Comparison of ENCODE assay signal across 14 cellular contexts in the genomic region with DNA sequence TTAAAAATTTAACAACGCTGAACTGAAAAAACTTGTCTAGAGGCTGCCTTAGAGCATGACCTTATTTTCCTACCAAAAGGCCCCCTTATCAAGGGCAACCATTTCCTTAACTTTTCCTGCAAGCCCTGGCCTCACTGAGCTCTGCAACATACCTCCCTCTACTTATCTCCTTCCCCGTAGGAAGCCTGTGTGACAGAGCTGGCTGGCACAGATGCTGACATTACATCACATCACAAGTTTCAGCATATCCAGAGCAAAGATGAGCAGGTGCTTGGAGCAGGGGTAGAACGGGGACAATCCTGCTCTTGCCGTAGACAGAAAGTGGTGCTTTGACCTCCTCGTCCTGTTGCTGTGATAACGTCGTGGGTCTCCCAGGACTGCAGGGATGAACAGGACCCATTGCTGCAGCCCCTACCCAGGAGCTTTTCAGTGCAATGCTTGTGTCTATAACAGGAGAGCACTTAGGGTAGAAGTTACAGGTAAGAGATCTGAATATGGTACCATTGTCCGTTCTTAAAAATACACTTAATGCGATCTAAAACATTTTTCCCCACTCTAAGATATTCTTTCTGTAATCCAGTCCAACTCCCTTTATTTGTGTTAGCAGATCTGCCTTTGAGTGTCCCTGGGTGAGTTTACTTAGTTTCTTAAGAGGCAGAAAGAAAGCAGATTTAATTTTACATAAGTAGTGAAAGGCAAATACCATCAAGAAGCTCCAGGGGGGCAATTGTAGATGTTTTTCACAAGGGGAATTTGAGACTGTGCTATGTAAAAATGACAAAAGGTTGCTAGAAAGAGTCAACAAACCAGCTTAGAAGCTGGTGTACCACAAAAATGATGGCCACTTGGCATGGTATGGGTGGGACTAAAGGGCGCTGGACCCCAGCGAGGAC.
DNase-seq lines count a peak whose midpoint lies in the region; ATAC-seq and TF ChIP-seq lines count a peak whose summit lies in the region.
"Had no signal": no experiment of that assay in that cellular context is flagged by ENCODE, and none has a peak within 500 bp of the region (broad histone marks: within the 10 kb centered on the region; RNA-seq: fewer than 3 reads in every experiment).

No MANE protein-coding gene starts in this region.

- TF ChIP-seq CTCF in right atrium auricular region (IDR thresholded peaks at IDR 0.05): no peak
- TF ChIP-seq CTCF in RWPE2 (IDR thresholded peaks at IDR 0.05; ENCODE audit: poor library complexity, severe bottlenecking): no peak
- no peak for TF ChIP-seq CTCF in heart left ventricle (IDR thresholded peaks at IDR 0.05)

- WGBS in heart left ventricle, 4 donors: 37 to 51% (median 39%) methylated on average over 9 to 11 of the region's 11 CpGs

- no peak for TF ChIP-seq POLR2A in heart left ventricle (IDR thresholded peaks at IDR 0.05)

- H3K36me3 ChIP-seq in right atrium auricular region (no peaks in the 10 kb centered on the region), RWPE2 (ENCODE audit: low read depth) (no peaks in the 10 kb centered on the region), heart left ventricle (no peaks in the 10 kb centered on the region)
- H3K36me3 ChIP-seq: transverse colon had no signal

- ATAC-seq in Right ventricle myocardium inferior: peak; percentile 67
- peak; percentile 23; the same call in 1 of the 3 replicates for ATAC-seq in RWPE2 (ENCODE audit: low read depth)
- peak; percentile 80 to 95 (median 90) for ATAC-seq in heart left ventricle
- no peak for ATAC-seq in GM18867 (IDR thresholded peaks at IDR 0.05; ENCODE audit: unreplicated experiment)
- ATAC-seq in HG03571 (IDR thresholded peaks at IDR 0.05; ENCODE audit: unreplicated experiment): no peak
- ATAC-seq: activated CD8-positive, alpha-beta memory T cell treated with anti-CD3 and anti-CD28 coated beads, Interleukin-2, amount 10 ng/mL, durations not matched to agents 7 days and 5 days; activated naive CD4-positive, alpha-beta T cell treated with anti-CD3 and anti-CD28 coated beads, Interleukin-2, amount 50 U/mL, for 72 hours; mucosa of descending colon had no signal

- no peaks in the 10 kb centered on the region for H3K27me3 ChIP-seq in right atrium auricular region
- peaks cover 4% of the 10 kb centered on the region for H3K27me3 ChIP-seq in RWPE2 (ENCODE audit: insufficient read depth, poor library complexity, severe bottlenecking)
- no peaks in the 10 kb centered on the region for H3K27me3 ChIP-seq in heart left ventricle
- H3K27me3 ChIP-seq: transverse colon had no signal

- DNase-seq in Right ventricle myocardium inferior (ENCODE audit: missing footprints): no peak
- no peak for DNase-seq in right atrium auricular region (ENCODE audit: low spot score)
- no peak for DNase-seq in RWPE2 (ENCODE audit: low spot score)
- peak in 4 of 5 donors; percentile 10 to 50 (median 30) for DNase-seq in heart left ventricle
- no peak for DNase-seq in GM19238 (ENCODE audit: insufficient read length, low spot score)
- no peak for DNase-seq in substantia nigra (lab: John Stamatoyannopoulos, UW)
- DNase-seq: activated CD8-positive, alpha-beta memory T cell treated with anti-CD3 and anti-CD28 coated beads, Interleukin-2, amount 10 ng/mL, durations not matched to agents 7 days and 5 days; GM23248; mucosa of descending colon; NCI-H510A treated with DMSO at 0.1 percent for 48 hours; transverse colon had no signal

- H3K4me3 ChIP-seq in right atrium auricular region (no peak overlapping the region), RWPE2 (ENCODE audit: severe bottlenecking) (no peak overlapping the region), heart left ventricle (no peak overlapping the region)
- H3K4me3 ChIP-seq: GM23248, mucosa of descending colon, transverse colon had no signal

- no peaks in the 10 kb centered on the region for H3K9me3 ChIP-seq in right atrium auricular region
- H3K9me3 ChIP-seq in RWPE2 (ENCODE audit: severe bottlenecking): no peaks in the 10 kb centered on the region
- H3K9me3 ChIP-seq in heart left ventricle: no peaks in the 10 kb centered on the region
- H3K9me3 ChIP-seq: mucosa of descending colon, transverse colon had no signal

- intact Hi-C loops in Right ventricle myocardium inferior (cut with DNase I): no loop called here
- intact Hi-C loops in heart left ventricle (cut with DNase I): no loop called here

- H3K4me1 ChIP-seq in right atrium auricular region: no peaks in the 10 kb centered on the region
- no peaks in the 10 kb centered on the region for H3K4me1 ChIP-seq in RWPE2 (ENCODE audit: insufficient read depth, poor library complexity, severe bottlenecking)
- peaks cover 0 to 11% (median 0%) of the 10 kb centered on the region in 12 donors for H3K4me1 ChIP-seq in heart left ventricle

- no peak overlapping the region for H3K27ac ChIP-seq in right atrium auricular region
- H3K27ac ChIP-seq in RWPE2 (ENCODE audit: poor library complexity, severe bottlenecking): no peak overlapping the region
- H3K27ac ChIP-seq in heart left ventricle: no peak overlapping the region
- H3K27ac ChIP-seq in substantia nigra (ENCODE audit: low read depth, low read length, poor library complexity, severe bottlenecking): no peak overlapping the region
- H3K27ac ChIP-seq: GM23248, transverse colon had no signal

Comparison
In these comparisons a context has a peak if more than half of its experiments do, and no peak if none do; other contexts are left out.
1. DNase-seq: peak in heart left ventricle (4 of 5); none in Right ventricle myocardium inferior (single experiment), right atrium auricular region (single experiment), RWPE2 (single experiment), GM19238 (single experiment) and substantia nigra (0 of 49).
2. ATAC-seq: peak in Right ventricle myocardium inferior (single experiment), RWPE2 (single experiment) and heart left ventricle (4 of 4); none in GM18867 (single experiment) and HG03571 (single experiment).